Comparison of ENCODE assay signal across 14 cellular contexts in genomic region chr12:113203852-113204760, GRCh38. TPM values are rescaled to one million over a fixed set of nuclear protein-coding genes. Genes with fewer than 3 reads are reported as not detected.
A peak's percentile ranks its signal among the peaks of the same experiment; 100 is the strongest.
DNase-seq lines count a peak whose midpoint lies in the region; ATAC-seq and TF ChIP-seq lines count a peak whose summit lies in the region.
"Had no signal": no experiment of that assay in that cellular context is flagged by ENCODE, and none has a peak within 500 bp of the region (broad histone marks: within the 10 kb centered on the region; RNA-seq: fewer than 3 reads in every experiment).

No MANE protein-coding gene starts in this region.

- H3K23ac ChIP-seq in mesendoderm (ENCODE audit: low read length): no peak overlapping the region

- H2AK5ac ChIP-seq in mesendoderm (ENCODE audit: low read length): no peak overlapping the region

- H3K9ac ChIP-seq in mesendoderm (ENCODE audit: low read length): no peak overlapping the region

- no peak overlapping the region for H2BK15ac ChIP-seq in mesendoderm (replicated peaks; ENCODE audit: low read depth)

- H3K4me2 ChIP-seq in PC-9: no peak overlapping the region
- H3K4me2 ChIP-seq in mesendoderm (ENCODE audit: low read length): no peak overlapping the region

- no peaks in the 10 kb centered on the region for H3K9me2 ChIP-seq in PC-9 (ENCODE audit: insufficient read depth)

- no peaks in the 10 kb centered on the region for H3K27me3 Mint-ChIP-seq in CD4-positive, alpha-beta T cell

- POLR2A ChIA-PET in PC-9 (lab: Charles Lee; ENCODE audit: unreplicated experiment): interaction anchor here (0.6 kb wide), 2 partner anchors 70 to 131 kb away, joined by 4 to 6 read pairs; partner anchors contain the start of gene SLC8B1
- POLR2A ChIA-PET in CD4-positive, alpha-beta T cell (lab: Charles Lee): no interaction called here

- H3K9me3 ChIP-seq in PC-9 (ENCODE audit: insufficient read depth, low read depth): no peaks in the 10 kb centered on the region
- no peaks in the 10 kb centered on the region for H3K9me3 ChIP-seq in CD4-positive, alpha-beta T cell (ENCODE audit: control insufficient read depth, low read length)
- H3K9me3 ChIP-seq: BE2C had no signal

- H4K20me1 ChIP-seq in PC-9 (ENCODE audit: insufficient read depth): no peaks in the 10 kb centered on the region

- H2AFZ ChIP-seq in PC-9: no peak overlapping the region

- ATAC-seq in CD4-positive, alpha-beta T cell (ENCODE audit: poor library complexity): no peak

- H3K27ac ChIP-seq in 22Rv1: 0 out of 2 replicates have a peak overlapping the region, but pooled peaks have one; percentile 5
- H3K27ac ChIP-seq in PC-9: 0 out of 2 replicates have a peak overlapping the region, but pooled peaks have one; percentile 14
- no peak overlapping the region for H3K27ac ChIP-seq in CD4-positive, alpha-beta T cell (ENCODE audit: low read depth, low read length)
- no peak overlapping the region for H3K27ac ChIP-seq in mesendoderm (ENCODE audit: low read depth, low read length)
- H3K27ac ChIP-seq: cardiac muscle cell had no signal

- H3K4me1 Mint-ChIP-seq in CD4-positive, alpha-beta T cell (ENCODE audit: low read depth): peaks cover 20% of the 10 kb centered on the region

- H3K27me3 ChIP-seq in PC-9 (ENCODE audit: insufficient read depth, low read depth) (no peaks in the 10 kb centered on the region), mesendoderm (ENCODE audit: insufficient read depth, low read length, poor library complexity) (no peaks in the 10 kb centered on the region)
- H3K27me3 ChIP-seq in CD4-positive, alpha-beta T cell (ENCODE audit: control insufficient read depth, insufficient read depth, low read length): no peaks in the 10 kb centered on the region
- H3K27me3 ChIP-seq: BE2C, cardiac muscle cell had no signal

- no peaks in the 10 kb centered on the region for H3K79me1 ChIP-seq in mesendoderm (ENCODE audit: low read length)

- no peaks in the 10 kb centered on the region for H3K9me3 Mint-ChIP-seq in CD4-positive, alpha-beta T cell

- H4K8ac ChIP-seq in mesendoderm (ENCODE audit: low read depth, low read length): no peak overlapping the region

- no peak overlapping the region for H3K4ac ChIP-seq in mesendoderm (ENCODE audit: low read depth, low read length)

- no peak overlapping the region for H2BK120ac ChIP-seq in mesendoderm (ENCODE audit: low read depth, low read length)

- H3K4me3 ChIP-seq in GM12865 (ENCODE audit: low read depth, low read length) (no peak overlapping the region), PC-9 (no peak overlapping the region), mesendoderm (ENCODE audit: low read length) (no peak overlapping the region)
- H3K4me3 ChIP-seq: cardiac muscle cell had no signal

- H3K27ac Mint-ChIP-seq in CD4-positive, alpha-beta T cell: no peak overlapping the region

- H3K36me3 ChIP-seq in PC-9 (ENCODE audit: low read depth): no peaks in the 10 kb centered on the region
- H3K36me3 ChIP-seq in mesendoderm (ENCODE audit: control insufficient read depth, insufficient read depth, low read length): no peaks in the 10 kb centered on the region
- H3K36me3 ChIP-seq: BE2C, cardiac muscle cell had no signal

- H3K4me3 Mint-ChIP-seq in CD4-positive, alpha-beta T cell: no peak overlapping the region

- no peak overlapping the region for H4K5ac ChIP-seq in mesendoderm (ENCODE audit: low read length)

- CTCF ChIA-PET in PC-9 (lab: Charles Lee): no interaction called here
- CTCF ChIA-PET in CD4-positive, alpha-beta T cell (lab: Charles Lee): no interaction called here

- DNase-seq in GM12865 (ENCODE audit: low read depth): peak; percentile 62
- DNase-seq in PC-9: no peak
- DNase-seq in fibroblast of peridontal ligament (ENCODE audit: extremely low read depth): peak; percentile 10
- DNase-seq in CD4-positive, alpha-beta T cell: no peak
- DNase-seq in GOT3 (lab: John Stamatoyannopoulos, UW): no peak
- no peak for DNase-seq in NCI-H1417 (lab: John Stamatoyannopoulos, UW)
- DNase-seq in mesendoderm: no peak
- DNase-seq: activated CD4-positive, alpha-beta T cell treated with anti-CD3 and anti-CD28 coated beads for 1 hour; activated gamma-delta T cell; BE2C; hippocampal formation had no signal

- no peaks in the 10 kb centered on the region for H3K79me2 ChIP-seq in PC-9 (ENCODE audit: low read depth)
- no peaks in the 10 kb centered on the region for H3K79me2 ChIP-seq in mesendoderm (ENCODE audit: control insufficient read depth, insufficient read depth, low read length)

- H3K18ac ChIP-seq in mesendoderm (ENCODE audit: low read length): no peak overlapping the region

- H3K4me1 ChIP-seq in PC-9 (replicated peaks; ENCODE audit: insufficient read depth) (peaks cover 12% of the 10 kb centered on the region), mesendoderm (ENCODE audit: control insufficient read depth, low read depth, low read length) (peaks cover 3% of the 10 kb centered on the region)
- H3K4me1 ChIP-seq: BE2C had no signal

- WGBS in mesendoderm (ENCODE audit: extremely low coverage, insufficient coverage, low lambda C conversion rate): no CpG with 5 or more reads among the region's 8 CpGs

- no peak overlapping the region for H2BK5ac ChIP-seq in mesendoderm (ENCODE audit: low read length)

- TF ChIP-seq CTCF in 22Rv1 (IDR thresholded peaks at IDR 0.05): no peak
- TF ChIP-seq CTCF in GM12865 (IDR thresholded peaks at IDR 0.05; ENCODE audit: insufficient read depth, low read depth, low read length, missing control alignments): no peak
- no peak for TF ChIP-seq CTCF in PC-9 (conservative IDR thresholded peaks at IDR 0.05)
- no peak for TF ChIP-seq CTCF in CD4-positive, alpha-beta T cell (IDR thresholded peaks at IDR 0.05)

- intact Hi-C loops in PC-9 (cut with micrococcal nuclease; ENCODE audit: unreplicated experiment): no loop called here
- intact Hi-C loops in CD4-positive, alpha-beta T cell (cut with DNase I, micrococcal nuclease): no loop called here

- H3K36me3 Mint-ChIP-seq in CD4-positive, alpha-beta T cell (ENCODE audit: low read depth): no peaks in the 10 kb centered on the region

- H3F3A ChIP-seq in PC-9 (ENCODE audit: insufficient read depth, low read depth): peaks cover 16% of the 10 kb centered on the region; the same call in 1 of the 2 replicates

- no peak overlapping the region for H3K56ac ChIP-seq in mesendoderm (ENCODE audit: low read length)

- no TSS peak for BruUV-seq in PC-9 (replicated peaks; lab: Mats Ljungman, UMichigan)

RNA-seq across cellular contexts. Expression of gene TPCN1, which starts 17.2 kb away (rescaled TPM):
- total RNA-seq in PC-9 (2021): 34.1 and 42.7 TPM in 2 replicates
- 10 to 100 TPM; 52.4 to 59.7 TPM for total RNA-seq in CD4-positive, alpha-beta T cell
- 6.1 TPM for polyA plus RNA-seq in mesendoderm (2013, experiment 1 of 2)
- polyA plus RNA-seq in mesendoderm (2013, experiment 2 of 2): 7.0 TPM

RNA-seq across cellular contexts. Expression of gene RITA1, which starts 18.6 kb away (rescaled TPM):
- total RNA-seq in PC-9 (2021): 15.8 and 16.1 TPM in 2 replicates
- 1 to 10 TPM; 2.9 to 3.3 TPM for total RNA-seq in CD4-positive, alpha-beta T cell
- 18.4 TPM for polyA plus RNA-seq in mesendoderm (2013, experiment 1 of 2)
- 18.4 TPM for polyA plus RNA-seq in mesendoderm (2013, experiment 2 of 2)

RNA-seq across cellular contexts. Expression of gene DDX54, which starts 18.8 kb away (rescaled TPM):
- 80.1 and 81.3 TPM in 2 replicates for total RNA-seq in PC-9 (2021)
- 10 to 100 TPM; 56.8 to 61.1 TPM for total RNA-seq in CD4-positive, alpha-beta T cell
- 78.4 TPM for polyA plus RNA-seq in mesendoderm (2013, experiment 1 of 2)
- 78.6 TPM for polyA plus RNA-seq in mesendoderm (2013, experiment 2 of 2)

RNA-seq across cellular contexts. Expression of gene CFAP73, which starts 54.6 kb away (rescaled TPM):
- total RNA-seq in PC-9 (2021): 1.3 and 1.9 TPM in 2 replicates
- 1 to 10 TPM in 1 of 2 experiments, under 1 TPM in 1; 0.92 to 1.2 TPM for total RNA-seq in CD4-positive, alpha-beta T cell
- 0.03 TPM for polyA plus RNA-seq in mesendoderm (2013, experiment 1 of 2)
- not detected for polyA plus RNA-seq in mesendoderm (2013, experiment 2 of 2)
- total RNA-seq: cardiac muscle cell, osteoblast had no signal
- polyA plus RNA-seq: cardiac muscle cell had no signal

Comparison
In these comparisons a context has a peak if more than half of its experiments do, and no peak if none do; other contexts are left out.
1. H3K27ac ChIP-seq: peak in 22Rv1 (single experiment) and PC-9 (single experiment); none in CD4-positive, alpha-beta T cell (single experiment) and mesendoderm (single experiment).
2. DNase-seq: peak in GM12865 (single experiment) and fibroblast of peridontal ligament (single experiment); none in PC-9 (0 of 2), CD4-positive, alpha-beta T cell (0 of 10), GOT3 (single experiment), NCI-H1417 (0 of 3) and mesendoderm (single experiment).